In genomic region chr14:23035303-23036164, GRCh38 we compare ENCODE assay signal across 1 cellular context.
TF ChIP-seq lines count a peak whose summit lies in the region.

No MANE protein-coding gene starts in this region.

TF ChIP-seq in IMR-90, 13 proteins besides CTCF, POLR2A, EP300 and RAD21 (continued from another document):
- TF ChIP-seq RCOR1 (IDR thresholded peaks at IDR 0.05; ENCODE audit: insufficient replicate concordance, low read length) = peak; percentile 62
- TF ChIP-seq MAFK (IDR thresholded peaks at IDR 0.05; ENCODE audit: low read depth, low read length) = peak; percentile 71
TF ChIP-seq in IMR-90: peak in this region for 2.
